ENCODE assay signal across 1 cellular context in the genomic region with DNA sequence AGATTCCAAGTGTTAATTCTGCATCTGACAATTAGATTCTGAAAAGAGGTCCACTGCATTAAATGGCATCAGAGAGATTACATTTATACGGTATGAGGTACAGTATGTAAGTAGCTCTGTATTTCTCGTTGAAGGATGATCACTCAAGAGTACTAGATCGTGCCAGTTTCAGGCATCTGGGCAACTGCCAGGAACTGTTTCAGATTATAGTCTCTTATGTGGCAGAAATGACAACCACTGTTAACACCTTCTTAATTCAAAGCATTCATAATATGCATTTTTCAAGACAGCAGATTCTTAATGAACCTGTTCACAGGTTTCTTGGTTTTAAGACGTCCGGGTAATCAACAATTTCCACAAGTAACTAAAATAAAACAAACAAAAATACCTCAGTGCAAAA.
TF ChIP-seq lines count a peak whose summit lies in the region.

No MANE protein-coding gene starts in this region.

TF ChIP-seq in K562, 482 proteins besides CTCF, POLR2A, EP300 and RAD21 (continued from another document):
- TF ChIP-seq ZNF134 (CRISPR knock-in tag; conservative IDR thresholded peaks at IDR 0.05) (no peak), NCOA6 (IDR thresholded peaks at IDR 0.05) (no peak), SIN3B (IDR thresholded peaks at IDR 0.05; ENCODE audit: low read depth) (no peak), NFE2 (IDR thresholded peaks at IDR 0.05; ENCODE audit: low read depth) (no peak), ZNF780A (CRISPR knock-in tag; IDR thresholded peaks at IDR 0.05) (no peak), MYC (IDR thresholded peaks at IDR 0.05; ENCODE audit: low read depth, low read length) (no peak), MYC (CRISPR knock-in tag; IDR thresholded peaks at IDR 0.05; ENCODE audit: borderline replicate concordance, low read depth) (no peak), SP1 (CRISPR knock-in tag; IDR thresholded peaks at IDR 0.05) (no peak), CAMTA2 (CRISPR knock-in tag; conservative IDR thresholded peaks at IDR 0.05) (no peak), DLX4 (CRISPR knock-in tag; IDR thresholded peaks at IDR 0.05) (no peak), STAT6 (CRISPR knock-in tag; IDR thresholded peaks at IDR 0.05) (no peak), CBFA2T2 (conservative IDR thresholded peaks at IDR 0.05) (no peak), ZBTB1 (CRISPR knock-in tag; IDR thresholded peaks at IDR 0.05; ENCODE audit: borderline replicate concordance, low read depth) (no peak), HMGN3 (IDR thresholded peaks at IDR 0.05; ENCODE audit: borderline replicate concordance, extremely low read depth, insufficient read length, low read depth, low read length) (no peak), SRF (CRISPR knock-in tag; IDR thresholded peaks at IDR 0.05) (no peak)
- TF ChIP-seq, protein P1, sequence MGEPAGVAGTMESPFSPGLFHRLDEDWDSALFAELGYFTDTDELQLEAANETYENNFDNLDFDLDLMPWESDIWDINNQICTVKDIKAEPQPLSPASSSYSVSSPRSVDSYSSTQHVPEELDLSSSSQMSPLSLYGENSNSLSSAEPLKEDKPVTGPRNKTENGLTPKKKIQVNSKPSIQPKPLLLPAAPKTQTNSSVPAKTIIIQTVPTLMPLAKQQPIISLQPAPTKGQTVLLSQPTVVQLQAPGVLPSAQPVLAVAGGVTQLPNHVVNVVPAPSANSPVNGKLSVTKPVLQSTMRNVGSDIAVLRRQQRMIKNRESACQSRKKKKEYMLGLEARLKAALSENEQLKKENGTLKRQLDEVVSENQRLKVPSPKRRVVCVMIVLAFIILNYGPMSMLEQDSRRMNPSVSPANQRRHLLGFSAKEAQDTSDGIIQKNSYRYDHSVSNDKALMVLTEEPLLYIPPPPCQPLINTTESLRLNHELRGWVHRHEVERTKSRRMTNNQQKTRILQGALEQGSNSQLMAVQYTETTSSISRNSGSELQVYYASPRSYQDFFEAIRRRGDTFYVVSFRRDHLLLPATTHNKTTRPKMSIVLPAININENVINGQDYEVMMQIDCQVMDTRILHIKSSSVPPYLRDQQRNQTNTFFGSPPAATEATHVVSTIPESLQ (CRISPR knock-in tag; IDR thresholded peaks at IDR 0.05): no peak
